Comparison of ENCODE assay signal across 18 cellular contexts in genomic region chr9:104608336-104608735, GRCh38. TPM values are rescaled to one million over a fixed set of nuclear protein-coding genes. Genes with fewer than 3 reads are reported as not detected.
DNase-seq lines count a peak whose midpoint lies in the region; ATAC-seq and TF ChIP-seq lines count a peak whose summit lies in the region.
"Had no signal": no experiment of that assay in that cellular context is flagged by ENCODE, and none has a peak within 500 bp of the region (broad histone marks: within the 10 kb centered on the region; RNA-seq: fewer than 3 reads in every experiment).

No MANE protein-coding gene starts in this region.

- POLR2A ChIA-PET in CD4-positive, alpha-beta T cell (lab: Charles Lee), result no interaction called here

- H3K4me1 Mint-ChIP-seq in osteocyte (ENCODE audit: unreplicated experiment), result no peaks in the 10 kb centered on the region
- H3K4me1 Mint-ChIP-seq in CD4-positive, alpha-beta T cell (ENCODE audit: low read depth), result no peaks in the 10 kb centered on the region
- H3K4me1 Mint-ChIP-seq: activated naive CD8-positive, alpha-beta T cell treated with anti-CD3 and anti-CD28 coated beads, Interleukin-2, amount 10 ng/mL, durations not matched to agents 7 days and 5 days had no signal

- H3K27ac Mint-ChIP-seq in osteocyte (ENCODE audit: unreplicated experiment), result no peak overlapping the region
- H3K27ac Mint-ChIP-seq in CD4-positive, alpha-beta T cell, result no peak overlapping the region
- H3K27ac Mint-ChIP-seq: activated naive CD8-positive, alpha-beta T cell treated with anti-CD3 and anti-CD28 coated beads, Interleukin-2, amount 10 ng/mL, durations not matched to agents 7 days and 5 days; dendritic cell treated with granulocyte-macrophage colony-stimulating factor and Interleukin-4, amounts not matched to agents 40 ng/mL and 50 ng/mL, for 4 days; T-helper 2 cell treated with Interferon-gamma antibody and Interleukin-4, amounts not matched to agents 5 μg/mL and 100 μg/mL, for 36 hours had no signal

- no peak for ATAC-seq in CD4-positive, alpha-beta T cell (ENCODE audit: poor library complexity)
- ATAC-seq: upper lobe of right lung had no signal

- H3K4me1 ChIP-seq in adipocyte (ENCODE audit: control insufficient read depth, insufficient read depth, low read length) (no peaks in the 10 kb centered on the region), BE2C (no peaks in the 10 kb centered on the region)
- H3K4me1 ChIP-seq: upper lobe of right lung had no signal

- H3K27me3 ChIP-seq in adipocyte (replicated peaks; ENCODE audit: control insufficient read depth, insufficient read depth, low read length) (no peaks in the 10 kb centered on the region), BE2C (no peaks in the 10 kb centered on the region)
- no peaks in the 10 kb centered on the region for H3K27me3 ChIP-seq in CD4-positive, alpha-beta T cell (ENCODE audit: control insufficient read depth, insufficient read depth, low read length)
- H3K27me3 ChIP-seq: upper lobe of right lung had no signal

- DNase-seq in NCI-H446 treated with DMSO at 0.1 percent for 48 hours (lab: John Stamatoyannopoulos, UW) (peak; percentile 1), NCI-H446 (lab: John Stamatoyannopoulos, UW) (no peak), LNCaP clone FGC (ENCODE audit: low read depth) (no peak), adipocyte (ENCODE audit: low read depth) (peak; percentile 16), osteocyte (ENCODE audit: extremely low spot score, unreplicated experiment) (no peak), cardiac septum (ENCODE audit: low spot score) (no peak), BE2C (no peak)
- no peak for DNase-seq in CD4-positive, alpha-beta T cell
- DNase-seq: activated naive CD8-positive, alpha-beta T cell treated with anti-CD3 and anti-CD28 coated beads, Interleukin-2, amount 10 ng/mL, durations not matched to agents 7 days and 5 days; kidney; NCI-H1417 treated with DMSO at 0.1 percent for 48 hours; NK-92 treated with Interleukin-12 subunit alpha and Interleukin-12 subunit beta, amount 100 ng/mL, for 24 hours; stimulated activated CD4-positive, alpha-beta T cell treated with anti-CD3 and anti-CD28 coated beads, Interleukin-15, amount 100 ng/mL, for 24 hours; upper lobe of right lung had no signal

- CTCF ChIA-PET in CD4-positive, alpha-beta T cell (lab: Charles Lee), result no interaction called here

- no peaks in the 10 kb centered on the region for H3K36me3 Mint-ChIP-seq in osteocyte (ENCODE audit: unreplicated experiment)
- H3K36me3 Mint-ChIP-seq in CD4-positive, alpha-beta T cell (ENCODE audit: low read depth), result no peaks in the 10 kb centered on the region
- H3K36me3 Mint-ChIP-seq: activated naive CD8-positive, alpha-beta T cell treated with anti-CD3 and anti-CD28 coated beads, Interleukin-2, amount 10 ng/mL, durations not matched to agents 7 days and 5 days had no signal

- H3K4me3 Mint-ChIP-seq in osteocyte (ENCODE audit: unreplicated experiment), result no peak overlapping the region
- no peak overlapping the region for H3K4me3 Mint-ChIP-seq in CD4-positive, alpha-beta T cell
- H3K4me3 Mint-ChIP-seq: activated naive CD8-positive, alpha-beta T cell treated with anti-CD3 and anti-CD28 coated beads, Interleukin-2, amount 10 ng/mL, durations not matched to agents 7 days and 5 days; dendritic cell treated with granulocyte-macrophage colony-stimulating factor and Interleukin-4, amounts not matched to agents 40 ng/mL and 50 ng/mL, for 4 days; T-helper 2 cell treated with Interferon-gamma antibody and Interleukin-4, amounts not matched to agents 5 μg/mL and 100 μg/mL, for 36 hours had no signal

- H3K9me3 ChIP-seq in adipocyte (ENCODE audit: control insufficient read depth, low read length) (no peaks in the 10 kb centered on the region), BE2C (no peaks in the 10 kb centered on the region)
- no peaks in the 10 kb centered on the region for H3K9me3 ChIP-seq in CD4-positive, alpha-beta T cell (ENCODE audit: control insufficient read depth, low read length)
- H3K9me3 ChIP-seq: upper lobe of right lung had no signal

- H3K27me3 Mint-ChIP-seq in osteocyte (ENCODE audit: unreplicated experiment), result peaks cover 16% of the 10 kb centered on the region
- H3K27me3 Mint-ChIP-seq in CD4-positive, alpha-beta T cell, result peaks cover 5% of the 10 kb centered on the region
- H3K27me3 Mint-ChIP-seq: activated naive CD8-positive, alpha-beta T cell treated with anti-CD3 and anti-CD28 coated beads, Interleukin-2, amount 10 ng/mL, durations not matched to agents 7 days and 5 days; dendritic cell treated with granulocyte-macrophage colony-stimulating factor and Interleukin-4, amounts not matched to agents 40 ng/mL and 50 ng/mL, for 4 days had no signal

- no peak overlapping the region for H3K9ac ChIP-seq in adipocyte (ENCODE audit: low read length)

- H3K9me3 Mint-ChIP-seq in osteocyte (ENCODE audit: unreplicated experiment), result no peaks in the 10 kb centered on the region
- H3K9me3 Mint-ChIP-seq in CD4-positive, alpha-beta T cell, result no peaks in the 10 kb centered on the region
- H3K9me3 Mint-ChIP-seq: activated naive CD8-positive, alpha-beta T cell treated with anti-CD3 and anti-CD28 coated beads, Interleukin-2, amount 10 ng/mL, durations not matched to agents 7 days and 5 days; dendritic cell treated with granulocyte-macrophage colony-stimulating factor and Interleukin-4, amounts not matched to agents 40 ng/mL and 50 ng/mL, for 4 days; T-helper 2 cell treated with Interferon-gamma antibody and Interleukin-4, amounts not matched to agents 5 μg/mL and 100 μg/mL, for 36 hours had no signal

- intact Hi-C loops in cardiac septum (cut with DNase I), result no loop called here
- intact Hi-C loops in CD4-positive, alpha-beta T cell (cut with DNase I, micrococcal nuclease), result no loop called here

- no peaks in the 10 kb centered on the region for H3K36me3 ChIP-seq in adipocyte (ENCODE audit: control insufficient read depth, insufficient read depth, low read length, severe bottlenecking)
- no peaks in the 10 kb centered on the region for H3K36me3 ChIP-seq in BE2C
- H3K36me3 ChIP-seq: upper lobe of right lung had no signal

- H3K4me3 ChIP-seq in LNCaP clone FGC (ENCODE audit: low read depth, low read length), result no peak overlapping the region
- H3K4me3 ChIP-seq in adipocyte (ENCODE audit: low read length), result no peak overlapping the region
- no peak overlapping the region for H3K4me3 ChIP-seq in BE2C (ENCODE audit: low read depth, low read length)
- H3K4me3 ChIP-seq: upper lobe of right lung had no signal

- TF ChIP-seq CTCF in LNCaP clone FGC (IDR thresholded peaks at IDR 0.05; ENCODE audit: control insufficient read depth, extremely low read depth, insufficient read depth), result peak; percentile 40
- TF ChIP-seq CTCF in osteocyte (IDR thresholded peaks at IDR 0.05), result peak; percentile 32
- TF ChIP-seq CTCF in CD4-positive, alpha-beta T cell (IDR thresholded peaks at IDR 0.05), result no peak
- no peak for TF ChIP-seq CTCF in BE2C (IDR thresholded peaks at IDR 0.05; ENCODE audit: low read depth, low read length)

- H3K27ac ChIP-seq in CD4-positive, alpha-beta T cell (ENCODE audit: low read depth, low read length), result no peak overlapping the region
- H3K27ac ChIP-seq: upper lobe of right lung had no signal

RNA-seq across cellular contexts. Expression of gene OR13C2, which starts 2.9 kb away (rescaled TPM):
- total RNA-seq in osteocyte (not detected in 2 replicates), cardiac septum (not detected)
- not detected for total RNA-seq in CD4-positive, alpha-beta T cell
- polyA plus RNA-seq in BE2C (2012; ENCODE audit: insufficient read depth, insufficient read length, low read depth), result not detected
- total RNA-seq: activated naive CD8-positive, alpha-beta T cell treated with anti-CD3 and anti-CD28 coated beads, Interleukin-2, amount 10 ng/mL, durations not matched to agents 7 days and 5 days; kidney; upper lobe of right lung had no signal
- polyA plus RNA-seq: neural cell had no signal

RNA-seq across cellular contexts. Expression of gene OR13C5, which starts 9.1 kb away (rescaled TPM):
- total RNA-seq in osteocyte (not detected in 2 replicates), cardiac septum (not detected)
- total RNA-seq in CD4-positive, alpha-beta T cell, result not detected
- polyA plus RNA-seq in BE2C (2012; ENCODE audit: insufficient read depth, insufficient read length, low read depth), result not detected
- total RNA-seq: activated naive CD8-positive, alpha-beta T cell treated with anti-CD3 and anti-CD28 coated beads, Interleukin-2, amount 10 ng/mL, durations not matched to agents 7 days and 5 days; kidney; upper lobe of right lung had no signal
- polyA plus RNA-seq: neural cell had no signal

RNA-seq across cellular contexts. Expression of gene OR13C9, which starts 9.7 kb away (rescaled TPM):
- total RNA-seq in osteocyte (not detected in 2 replicates), cardiac septum (not detected)
- total RNA-seq in CD4-positive, alpha-beta T cell, result not detected
- polyA plus RNA-seq in BE2C (2012; ENCODE audit: insufficient read depth, insufficient read length, low read depth), result not detected
- total RNA-seq: activated naive CD8-positive, alpha-beta T cell treated with anti-CD3 and anti-CD28 coated beads, Interleukin-2, amount 10 ng/mL, durations not matched to agents 7 days and 5 days; frontal cortex; kidney; upper lobe of right lung had no signal
- polyA plus RNA-seq: neural cell had no signal

RNA-seq across cellular contexts. Expression of gene OR13C8, which starts 39.4 kb away (rescaled TPM):
- total RNA-seq in osteocyte (not detected in 2 replicates), cardiac septum (not detected)
- not detected for total RNA-seq in CD4-positive, alpha-beta T cell
- polyA plus RNA-seq in BE2C (2012; ENCODE audit: insufficient read depth, insufficient read length, low read depth), result not detected
- total RNA-seq: activated naive CD8-positive, alpha-beta T cell treated with anti-CD3 and anti-CD28 coated beads, Interleukin-2, amount 10 ng/mL, durations not matched to agents 7 days and 5 days; frontal cortex; kidney; upper lobe of right lung had no signal
- polyA plus RNA-seq: neural cell had no signal

Comparison
In these comparisons a context has a peak if more than half of its experiments do, and no peak if none do; other contexts are left out.
1. DNase-seq: peak in NCI-H446 treated with DMSO at 0.1 percent for 48 hours (single experiment) and adipocyte (single experiment); none in NCI-H446 (0 of 2), LNCaP clone FGC (single experiment), osteocyte (single experiment), cardiac septum (single experiment), CD4-positive, alpha-beta T cell (0 of 10) and BE2C (single experiment).
2. CTCF ChIP-seq: peak in LNCaP clone FGC (single experiment) and osteocyte (single experiment); none in CD4-positive, alpha-beta T cell (single experiment) and BE2C (single experiment).